ENCODE assay signal across 27 cellular contexts in the genomic region with DNA sequence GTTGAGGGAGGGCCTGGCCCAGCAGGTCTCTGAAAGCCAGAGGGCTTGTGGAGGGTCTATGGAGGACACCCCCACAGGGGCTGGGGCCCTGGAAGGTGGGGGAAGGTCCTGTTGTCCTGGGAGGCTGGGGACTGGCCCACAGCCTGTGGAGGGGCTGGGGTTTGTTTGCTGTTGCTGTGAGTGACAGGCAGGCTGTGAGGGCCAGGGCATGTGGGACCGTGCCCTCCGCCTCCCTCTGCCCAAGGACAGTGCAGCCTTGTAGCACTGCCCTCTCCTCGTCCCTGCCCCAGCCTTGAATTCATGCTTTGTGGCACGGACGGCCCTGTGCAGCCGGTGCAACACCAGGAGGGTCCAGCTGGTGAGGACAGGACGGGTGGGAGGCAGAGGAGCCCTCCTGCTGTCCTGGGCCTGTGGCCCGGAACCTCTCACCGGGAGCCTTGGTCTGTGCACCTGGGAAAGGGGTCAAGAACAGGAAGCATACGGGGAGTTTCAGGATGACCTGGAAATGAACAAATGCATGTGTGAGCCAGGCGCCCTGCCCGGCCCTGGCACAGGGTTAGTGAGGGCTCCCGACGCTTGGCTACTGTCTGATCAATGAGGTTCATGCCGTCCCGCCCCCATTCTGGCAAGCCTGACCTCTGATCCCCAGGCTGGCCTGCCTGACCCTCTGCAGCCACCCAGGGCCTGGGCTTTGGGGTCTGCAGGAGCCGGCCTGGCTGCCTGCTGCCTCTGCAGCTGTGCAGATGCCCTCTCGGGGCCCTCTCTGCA. TPM values are rescaled to one million over a fixed set of nuclear protein-coding genes. Genes with fewer than 3 reads are reported as not detected.
DNase-seq lines count a peak whose midpoint lies in the region; ATAC-seq, FAIRE-seq and TF ChIP-seq lines count a peak whose summit lies in the region.
"Had no signal": no experiment of that assay in that cellular context is flagged by ENCODE, and none has a peak within 500 bp of the region (broad histone marks: within the 10 kb centered on the region; RNA-seq: fewer than 3 reads in every experiment).

No MANE protein-coding gene starts in this region.

- peak overlapping the region; percentile 56 for H3K14ac ChIP-seq in neuronal stem cell (ENCODE audit: low read length)

- no peaks in the 10 kb centered on the region for H3K27me3 ChIP-seq in H7 (ENCODE audit: control insufficient read depth, insufficient read depth, low read length)
- no peaks in the 10 kb centered on the region for H3K27me3 ChIP-seq in body of pancreas
- H3K27me3 ChIP-seq in neuronal stem cell (ENCODE audit: control insufficient read depth in 3 of 3, insufficient read depth in 3 of 3, low read depth in 1 of 3, low read length in 3 of 3) = no peaks in the 10 kb centered on the region
- H3K27me3 ChIP-seq in BE2C = no peaks in the 10 kb centered on the region
- H3K27me3 ChIP-seq: MG63 had no signal

- H3K18ac ChIP-seq in neuronal stem cell (ENCODE audit: low read length) = peak overlapping the region; percentile 85

- ATAC-seq in body of pancreas = no peak
- ATAC-seq: GM23338 had no signal

- no peak overlapping the region for H2BK15ac ChIP-seq in neuronal stem cell (ENCODE audit: low read length)

- no peak overlapping the region for H4K91ac ChIP-seq in neuronal stem cell (ENCODE audit: low read depth, low read length, poor library complexity)

- FAIRE-seq in kidney (lab: Jason Lieb, UNC) (no peak), GM19239 (lab: Jason Lieb, UNC) (no peak)
- FAIRE-seq: A204.1, D721Med, HTR-8/SVneo had no signal

- peak overlapping the region; percentile 22 for H2BK12ac ChIP-seq in neuronal stem cell (ENCODE audit: low read length)

- no peak overlapping the region for H4K8ac ChIP-seq in neuronal stem cell (ENCODE audit: low read depth, low read length)

- peak overlapping the region; percentile 34 to 50 (median 42) for H3K27ac ChIP-seq in body of pancreas
- no peak overlapping the region for H3K27ac ChIP-seq in kidney (ENCODE audit: low read depth in 2 of 2, low read length in 2 of 2)
- no peak overlapping the region for H3K27ac ChIP-seq in neuronal stem cell (replicated peaks; ENCODE audit: low read length)
- H3K27ac ChIP-seq: BLaER1 treated with 17β-estradiol and CSF1 and Interleukin-3, amounts not matched to agents 10 nM and 100 nM; PC-9 had no signal

- no peak for TF ChIP-seq POLR2A in body of pancreas (IDR thresholded peaks at IDR 0.05)

- peaks cover 16% of the 10 kb centered on the region for H3K79me1 ChIP-seq in neuronal stem cell (ENCODE audit: low read depth, low read length)

- no peak overlapping the region for H2BK5ac ChIP-seq in neuronal stem cell (ENCODE audit: low read length)

- H2BK120ac ChIP-seq in neuronal stem cell (ENCODE audit: low read depth, low read length) = no peak overlapping the region

- H3K9me3 ChIP-seq in body of pancreas (no peaks in the 10 kb centered on the region), kidney (ENCODE audit: control insufficient read depth in 1 of 2, low read length in 2 of 2) (no peaks in the 10 kb centered on the region), neuronal stem cell (replicated peaks in 1 of 2; ENCODE audit: control insufficient read depth in 2 of 2, insufficient read depth in 1 of 2, low read depth in 1 of 2, low read length in 2 of 2) (peaks cover 0 to 7% of the 10 kb centered on the region in 2 donors), BE2C (no peaks in the 10 kb centered on the region)
- H3K9me3 ChIP-seq: MG63 had no signal

- no peak overlapping the region for H3K9ac ChIP-seq in kidney (ENCODE audit: low read length in 2 of 2)
- no peak overlapping the region for H3K9ac ChIP-seq in neuronal stem cell (ENCODE audit: low read depth, low read length, poor library complexity)
- H3K9ac ChIP-seq: BLaER1 treated with 17β-estradiol and CSF1 and Interleukin-3, amounts not matched to agents 10 nM and 100 nM had no signal

- H3K23ac ChIP-seq in neuronal stem cell (ENCODE audit: low read depth, low read length, poor library complexity) = peak overlapping the region; percentile 55

- H3K36me3 ChIP-seq in H7 (replicated peaks; ENCODE audit: control insufficient read depth, insufficient read depth, low read length) (no peaks in the 10 kb centered on the region), body of pancreas (replicated peaks in 1 of 2; ENCODE audit: insufficient read depth in 1 of 2, low read depth in 2 of 2) (no peaks in the 10 kb centered on the region), kidney (ENCODE audit: control insufficient read depth in 1 of 2, insufficient read depth in 2 of 2, low read length in 2 of 2) (no peaks in the 10 kb centered on the region), neuronal stem cell (replicated peaks in 1 of 2; ENCODE audit: control insufficient read depth in 2 of 2, insufficient read depth in 2 of 2, low read length in 2 of 2) (no peaks in the 10 kb centered on the region), BE2C (no peaks in the 10 kb centered on the region)
- H3K36me3 ChIP-seq: BLaER1 treated with 17β-estradiol and CSF1 and Interleukin-3, amounts not matched to agents 10 nM and 100 nM; HAP-1; MG63 had no signal

- H2AFZ ChIP-seq in neuronal stem cell (ENCODE audit: low read length) = no peak overlapping the region
- H2AFZ ChIP-seq: GM23338, PC-9 had no signal

- no peak overlapping the region for H3K4ac ChIP-seq in neuronal stem cell (ENCODE audit: low read length)

- H2AK5ac ChIP-seq in neuronal stem cell (ENCODE audit: low read depth, low read length) = no peak overlapping the region

- DNase-seq in H7 (peak; percentile 31), body of pancreas (peak; percentile 42 to 71 (median 57)), kidney (peak; percentile 56), neuronal stem cell (ENCODE audit: low spot score) (no peak), RKO (ENCODE audit: low spot score) (no peak), BE2C (no peak), GM19239 (ENCODE audit: insufficient read length, low spot score) (no peak)
- no peak for DNase-seq in activated CD4-positive, alpha-beta T cell treated with anti-CD3 and anti-CD28 coated beads for 1 hour
- DNase-seq: CD4-positive, alpha-beta T cell; HFFc6; KG1; MG63; NCI-H1105 treated with DMSO at 0.1 percent for 48 hours; NCI-H146; NCI-H2029; NCI-H2227 treated with DMSO at 0.1 percent for 48 hours; NCI-H526 treated with DMSO at 0.1 percent for 48 hours; PC-9; RPMI8226; SHP77 treated with DMSO at 0.1 percent for 48 hours had no signal

- 34 to 50% methylated on average over 4 to 15 of the region's 18 CpGs for WGBS in body of pancreas, 2 donors
- no CpG with 5 or more reads among the region's 18 CpGs for WGBS in neuronal stem cell (ENCODE audit: extremely low coverage in 2 of 2, insufficient read length in 2 of 2, insufficient replicate concordance in 1 of 2), 2 donors

- peaks cover 58% of the 10 kb centered on the region for H3K4me1 ChIP-seq in body of pancreas
- H3K4me1 ChIP-seq in kidney (ENCODE audit: control insufficient read depth in 1 of 2, insufficient read depth in 1 of 2, low read depth in 1 of 2, low read length in 2 of 2) = no peaks in the 10 kb centered on the region
- peaks cover 11 to 13% of the 10 kb centered on the region in 2 donors for H3K4me1 ChIP-seq in neuronal stem cell (ENCODE audit: control insufficient read depth in 2 of 2, insufficient read depth in 1 of 2, low read depth in 1 of 2, low read length in 2 of 2)
- H3K4me1 ChIP-seq in BE2C = no peaks in the 10 kb centered on the region

- H3K4me3 ChIP-seq in H7 (ENCODE audit: insufficient read depth, low read depth, low read length) (no peak overlapping the region), body of pancreas (no peak overlapping the region), kidney (ENCODE audit: low read length in 2 of 2) (no peak overlapping the region), neuronal stem cell (ENCODE audit: low read length in 2 of 2) (no peak overlapping the region), BE2C (ENCODE audit: low read depth, low read length) (no peak overlapping the region)
- H3K4me3 ChIP-seq: BLaER1 treated with 17β-estradiol and CSF1 and Interleukin-3, amounts not matched to agents 10 nM and 100 nM; GM23338; HAP-1; MG63; PC-9 had no signal

- TF ChIP-seq CTCF in body of pancreas (IDR thresholded peaks at IDR 0.05) (no peak), kidney (IDR thresholded peaks at IDR 0.05; ENCODE audit: borderline replicate concordance, extremely low read depth, insufficient read depth) (no peak), BE2C (IDR thresholded peaks at IDR 0.05; ENCODE audit: low read depth, low read length) (no peak)

- intact Hi-C loops in body of pancreas (cut with DNase I) (no loop called here), kidney (cut with DNase I) (no loop called here)

- peak overlapping the region; percentile 11 for H3K4me2 ChIP-seq in neuronal stem cell (ENCODE audit: insufficient read depth, low read length, poor library complexity, severe bottlenecking)
- H3K4me2 ChIP-seq: BLaER1 treated with 17β-estradiol and CSF1 and Interleukin-3, amounts not matched to agents 10 nM and 100 nM; GM23338; PC-9 had no signal

RNA-seq across cellular contexts. Expression of gene PRODH, which starts 37.4 kb away (rescaled TPM):
- 34.3 and 53.1 TPM in 2 replicates for total RNA-seq in H7 (2014; rRNA removed; shearing (Covaris generic))
- total RNA-seq in body of pancreas (10 to 100 TPM in 1 of 2 donors, 1 to 10 TPM in 1; 1.0 to 11.5 TPM), kidney (6.7 TPM)
- polyA plus RNA-seq in kidney (ENCODE audit: insufficient read depth, low read depth, low replicate concordance) = 8.2 TPM
- 8.3 TPM for polyA plus RNA-seq in neuronal stem cell (2013, experiment 1 of 2)
- 8.3 TPM for polyA plus RNA-seq in neuronal stem cell (2013, experiment 2 of 2)
- polyA plus RNA-seq in BE2C (2012; ENCODE audit: insufficient read depth, insufficient read length, low read depth) = 1.4 TPM
- total RNA-seq: CD4-positive, alpha-beta T cell; HFFc6 had no signal
- polyA plus RNA-seq: AG04450 had no signal

Comparison
In these comparisons a context has a peak if more than half of its experiments do, and no peak if none do; other contexts are left out.
1. DNase-seq: peak in H7 (single experiment), body of pancreas (4 of 4) and kidney (single experiment); none in neuronal stem cell (single experiment), RKO (single experiment), activated CD4-positive, alpha-beta T cell treated with anti-CD3 and anti-CD28 coated beads for 1 hour (single experiment), BE2C (single experiment) and GM19239 (single experiment).
2. H3K27ac ChIP-seq: peak in body of pancreas (4 of 4); none in kidney (0 of 2) and neuronal stem cell (single experiment).